Comparison of ENCODE assay signal across 8 cellular contexts in genomic region chr9:41234811-41235805, GRCh38. TPM values are rescaled to one million over a fixed set of nuclear protein-coding genes. Genes with fewer than 3 reads are reported as not detected.
DNase-seq lines count a peak whose midpoint lies in the region; ATAC-seq and TF ChIP-seq lines count a peak whose summit lies in the region.
"Not testable (repeated sequence)": the region's sequence is repeated elsewhere in the genome, so short reads cannot be mapped to it uniquely, and the experiment has no call there.

No MANE protein-coding gene starts in this region.

- H3K79me2 ChIP-seq in GM23248 (ENCODE audit: insufficient read depth) = not testable (repeated sequence)

- intact Hi-C loops in ascending aorta (cut with DNase I); left ventricle myocardium superior (cut with micrococcal nuclease); sigmoid colon (cut with DNase I): not testable (repeated sequence)

- H3K4me2 ChIP-seq in GM23248 (ENCODE audit: unreplicated experiment) = not testable (repeated sequence)

- not testable (repeated sequence) for TF ChIP-seq EP300 in sigmoid colon (IDR thresholded peaks at IDR 0.05)

- DNase-seq in AG08395 (ENCODE audit: low spot score) = peak; percentile 1
- peak; percentile 9 for DNase-seq in GM23248
- peak; percentile 14 to 66 for DNase-seq in ascending aorta (ENCODE audit: low spot score in 2 of 2)
- DNase-seq in left ventricle myocardium superior = peak; percentile 29
- peak; percentile 68 for DNase-seq in sigmoid colon

- not testable (repeated sequence) for H3K4me3 ChIP-seq in GM23248, ascending aorta, sigmoid colon

- not testable (repeated sequence) for H3K36me3 ChIP-seq in GM23248 (ENCODE audit: low read depth); ascending aorta; sigmoid colon

- not testable (repeated sequence) for H3K4me1 ChIP-seq in GM23248 (ENCODE audit: insufficient read depth); ascending aorta; sigmoid colon

- WGBS in GM23248 (ENCODE audit: low coverage in 1 of 2, low lambda C conversion rate in 2 of 2, missing lambda C conversion rate in 2 of 2), 2 experiments = 43 to 50% methylated on average over 36 to 42 of the region's 55 CpGs
- WGBS in sigmoid colon, 2 donors = 67 to 80% methylated on average over 55 of the region's 55 CpGs

- not testable (repeated sequence) for TF ChIP-seq CTCF in ascending aorta (IDR thresholded peaks at IDR 0.05); sigmoid colon (IDR thresholded peaks at IDR 0.05)

- not testable (repeated sequence) for H3K9me3 ChIP-seq in GM23248 (ENCODE audit: low read depth); ascending aorta; sigmoid colon

- not testable (repeated sequence) for H3K9ac ChIP-seq in GM23248

- H3F3A ChIP-seq in GM23248 (ENCODE audit: insufficient read depth) = not testable (repeated sequence)

- H3K27ac ChIP-seq in GM23248, ascending aorta, sigmoid colon: not testable (repeated sequence)

- H2AFZ ChIP-seq in GM23248 = not testable (repeated sequence)

- TF ChIP-seq POLR2A in sigmoid colon (IDR thresholded peaks at IDR 0.05) = not testable (repeated sequence)

- H3K27me3 ChIP-seq in GM23248 (replicated peaks; ENCODE audit: insufficient read depth); ascending aorta; sigmoid colon: not testable (repeated sequence)

- in situ Hi-C loops in GM23248 (cut with MboI) = not testable (repeated sequence)

- not testable (repeated sequence) for H4K20me1 ChIP-seq in GM23248 (ENCODE audit: insufficient read depth)

- ATAC-seq in GM18858 (IDR thresholded peaks at IDR 0.05; ENCODE audit: unreplicated experiment) (peak; percentile 100), HG03439 (IDR thresholded peaks at IDR 0.05; ENCODE audit: unreplicated experiment) (peak; percentile 100)
- ATAC-seq in activated CD4-positive, CD25-positive, alpha-beta regulatory T cell treated with anti-CD3 and anti-CD28 coated beads, Interleukin-2, amount 50 U/mL, for 24 hours = peak; percentile 64 to 85
- not testable (repeated sequence) for ATAC-seq in left ventricle myocardium superior

- H3K9me2 ChIP-seq in GM23248 (ENCODE audit: insufficient read depth) = not testable (repeated sequence)

RNA-seq across cellular contexts. Expression of gene ZNG1F, which starts 46.0 kb away (rescaled TPM):
- 2.2 and 3.3 TPM in 2 replicates for total RNA-seq in GM23248 (2014; rRNA removed; shearing (Covaris generic))
- polyA plus RNA-seq in GM23248 (2016; fragmentation: Nextera tagmentation; extraction: Ambion mirVana) (5.7 and 6.0 TPM in 2 replicates), sigmoid colon (10 to 100 TPM in 1 of 3 donors, 1 to 10 TPM in 2; 6.5 to 11.8 (median 6.6) TPM)
- total RNA-seq in ascending aorta (3.3 TPM), left ventricle myocardium superior (9.4 TPM), sigmoid colon (10 to 100 TPM in 2 of 4 donors, 1 to 10 TPM in 2; 5.0 to 16.6 (median 9.1) TPM)

Comparison
In these comparisons a context has a peak if more than half of its experiments do, and no peak if none do; other contexts are left out.
1. DNase-seq: peak in every context shown above with its lines; median percentile 68 in sigmoid colon; 40 in ascending aorta; 29 in left ventricle myocardium superior; 9 in GM23248; 1 in AG08395.